ENCODE assay signal across 1 cellular context in the genomic region with DNA sequence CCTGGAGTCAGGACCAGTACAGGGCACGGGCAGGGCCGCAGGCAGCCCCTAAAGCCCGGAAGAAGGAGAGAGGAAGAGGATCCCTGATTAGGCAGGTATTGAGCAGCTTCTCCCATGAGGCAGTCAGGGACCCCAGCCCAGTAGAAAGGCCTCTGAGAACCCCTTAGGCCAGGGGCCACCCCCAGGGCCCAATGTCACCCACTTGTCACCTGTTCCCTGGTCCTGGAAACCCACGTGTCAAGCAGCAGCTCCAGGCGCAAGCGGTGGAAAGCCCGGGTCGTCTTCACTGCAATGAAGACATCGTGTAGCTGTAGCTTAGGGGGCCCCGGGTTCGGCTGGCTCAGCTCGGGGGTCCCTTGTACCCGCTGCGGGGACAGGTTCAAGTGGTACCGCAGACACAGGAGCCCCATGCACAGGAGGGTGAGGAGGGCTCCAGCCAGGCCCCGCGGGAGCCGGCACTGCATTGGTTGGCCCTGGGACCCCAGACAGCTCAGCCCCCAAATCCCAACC.
TF ChIP-seq lines count a peak whose summit lies in the region.

No MANE protein-coding gene starts in this region.

TF ChIP-seq in A549, 52 proteins besides CTCF, POLR2A, EP300 and RAD21 (continued from another document):
- TF ChIP-seq, protein P1, sequence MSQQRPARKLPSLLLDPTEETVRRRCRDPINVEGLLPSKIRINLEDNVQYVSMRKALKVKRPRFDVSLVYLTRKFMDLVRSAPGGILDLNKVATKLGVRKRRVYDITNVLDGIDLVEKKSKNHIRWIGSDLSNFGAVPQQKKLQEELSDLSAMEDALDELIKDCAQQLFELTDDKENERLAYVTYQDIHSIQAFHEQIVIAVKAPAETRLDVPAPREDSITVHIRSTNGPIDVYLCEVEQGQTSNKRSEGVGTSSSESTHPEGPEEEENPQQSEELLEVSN (IDR thresholded peaks at IDR 0.05; ENCODE audit: borderline replicate concordance, low read depth), result no peak
- TF ChIP-seq CHD4 (IDR thresholded peaks at IDR 0.05; ENCODE audit: borderline replicate concordance), result no peak
- TF ChIP-seq HMGXB4 (CRISPR knock-in tag; IDR thresholded peaks at IDR 0.05; ENCODE audit: borderline replicate concordance), result no peak
- TF ChIP-seq PHF8 (IDR thresholded peaks at IDR 0.05; ENCODE audit: borderline replicate concordance, low read depth), result no peak
- TF ChIP-seq TP53 (CRISPR knock-in tag; IDR thresholded peaks at IDR 0.05), result no peak
- no peak for TF ChIP-seq JUN (IDR thresholded peaks at IDR 0.05)
TF ChIP-seq in A549: peak in this region for 0.
